Comparison of ENCODE assay signal across 14 cellular contexts in the genomic region with DNA sequence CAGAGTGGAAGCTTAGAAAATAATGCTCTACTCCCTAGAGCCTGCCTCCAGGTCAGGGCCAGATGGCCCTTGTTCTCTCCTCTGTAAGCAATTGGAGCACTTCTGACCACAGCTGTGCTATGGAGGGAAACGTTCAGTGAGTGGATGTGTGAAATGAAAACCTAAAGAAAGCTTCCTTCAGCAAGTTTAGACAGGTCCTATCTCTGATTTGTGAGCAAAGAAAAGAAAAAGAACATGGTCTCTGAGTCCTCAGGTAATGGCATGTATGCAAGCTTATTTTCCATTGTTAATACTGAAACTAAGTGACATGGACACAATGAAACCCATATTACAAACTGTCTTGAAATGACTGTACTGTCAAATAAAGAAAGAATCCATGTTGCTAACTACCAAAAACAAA.
DNase-seq lines count a peak whose midpoint lies in the region; ATAC-seq, FAIRE-seq and TF ChIP-seq lines count a peak whose summit lies in the region.
"Had no signal": no experiment of that assay in that cellular context is flagged by ENCODE, and none has a peak within 500 bp of the region (broad histone marks: within the 10 kb centered on the region; RNA-seq: fewer than 3 reads in every experiment).

No MANE protein-coding gene starts in this region.

- 0% methylated on average over 1 of the region's 1 CpG for WGBS in GM12878 (ENCODE audit: insufficient coverage, insufficient replicate concordance, low lambda C conversion rate, missing lambda C conversion rate)

- no peak for TF ChIP-seq CTCF in GM12878 (IDR thresholded peaks at IDR 0.05 in 2 of 3, conservative IDR thresholded peaks at IDR 0.05 in 1 of 3; ENCODE audit: control insufficient read depth in 2 of 3, extremely low read depth in 1 of 3, insufficient read depth in 1 of 3, low read depth in 3 of 3, low read length in 3 of 3)

- H3K4me3 ChIP-seq in GM12878: no peak overlapping the region
- H3K4me3 ChIP-seq in naive thymus-derived CD4-positive, alpha-beta T cell (ENCODE audit: low read length): no peak overlapping the region

- DNase-seq in GM12878 (ENCODE audit: low read depth, low spot score) (peak; percentile 56), RPMI8226 (no peak), left lobe of liver (ENCODE audit: low spot score) (no peak)
- no peak for DNase-seq in naive thymus-derived CD4-positive, alpha-beta T cell
- DNase-seq in activated CD4-positive, alpha-beta T cell treated with anti-CD3 and anti-CD28 coated beads, Interleukin-2, amount 50 U/mL, for 1 hour: no peak
- DNase-seq: activated gamma-delta T cell treated with Interleukin-2 at 50 U/mL for 16 hours, cerebellar nuclear complex, NCI-H1694 treated with DMSO at 0.1 percent for 48 hours had no signal

- in situ Hi-C loops in GM12878 (cut with MboI): no loop called here

- no peaks in the 10 kb centered on the region for H3K79me2 ChIP-seq in GM12878 (ENCODE audit: control insufficient read depth, insufficient read depth, low read length)

- H4K20me1 ChIP-seq in GM12878 (ENCODE audit: control insufficient read depth, insufficient read depth): no peaks in the 10 kb centered on the region

- peak; percentile 93 for ATAC-seq in GM18867 (IDR thresholded peaks at IDR 0.05; ENCODE audit: unreplicated experiment)
- ATAC-seq in GM21619 (IDR thresholded peaks at IDR 0.05; ENCODE audit: unreplicated experiment): peak; percentile 86
- peak; percentile 74 for ATAC-seq in HG03135 (IDR thresholded peaks at IDR 0.05; ENCODE audit: unreplicated experiment)
- ATAC-seq in GM12878: peak; percentile 95
- ATAC-seq in naive thymus-derived CD4-positive, alpha-beta T cell: no peak
- no peak for ATAC-seq in left lobe of liver
- ATAC-seq: Right ventricle myocardium inferior; stimulated activated memory B cell treated with anti-CD40 and anti-IgM and Interleukin-4, amounts not matched to agents 10 μg/mL and 1 μg/mL and 100 μg/mL, for 72 hours had no signal

- H3K4me3 Mint-ChIP-seq in naive thymus-derived CD4-positive, alpha-beta T cell: no peak overlapping the region
- H3K4me3 Mint-ChIP-seq: stimulated activated memory B cell treated with anti-CD40 and anti-IgM and Interleukin-4, amounts not matched to agents 10 μg/mL and 1 μg/mL and 100 μg/mL, for 72 hours had no signal

- 0 out of 2 replicates have a peak, but pooled peaks have one; percentile 20 for TF ChIP-seq RAD21 in GM12878 (IDR thresholded peaks at IDR 0.05; ENCODE audit: insufficient read depth, low read depth, low read length)

- H3K9me3 Mint-ChIP-seq in naive thymus-derived CD4-positive, alpha-beta T cell: peaks cover 0 to 2% (median under 1%) of the 10 kb centered on the region in 11 donors

- H3K27me3 ChIP-seq in GM12878 (replicated peaks in 1 of 2; ENCODE audit: control insufficient read depth in 2 of 2, insufficient read depth in 2 of 2, low read length in 1 of 2): no peaks in the 10 kb centered on the region
- no peaks in the 10 kb centered on the region for H3K27me3 ChIP-seq in naive thymus-derived CD4-positive, alpha-beta T cell (ENCODE audit: control insufficient read depth in 2 of 2, insufficient read depth in 2 of 2, low read length in 2 of 2)

- RAD21 ChIA-PET in GM12878 (lab: Charles Lee; ENCODE audit: unreplicated experiment): interaction anchor here (0.6 kb wide), 1 partner anchor 100 kb away, joined by 3 read pairs; no protein-coding TSS in a partner anchor

- no peak overlapping the region for H3K9ac ChIP-seq in GM12878 (ENCODE audit: control insufficient read depth, insufficient read depth, low read length)

- H3K27ac Mint-ChIP-seq in naive thymus-derived CD4-positive, alpha-beta T cell: no peak overlapping the region
- H3K27ac Mint-ChIP-seq: stimulated activated memory B cell treated with anti-CD40 and anti-IgM and Interleukin-4, amounts not matched to agents 10 μg/mL and 1 μg/mL and 100 μg/mL, for 72 hours had no signal

- no peak overlapping the region for H3K4me2 ChIP-seq in GM12878 (ENCODE audit: control insufficient read depth, insufficient read depth)

- no peak overlapping the region for H2AFZ ChIP-seq in GM12878 (ENCODE audit: control insufficient read depth, low read depth, low read length)

- TF ChIP-seq EP300 in GM12878 (IDR thresholded peaks at IDR 0.05; ENCODE audit: borderline replicate concordance in 1 of 2, control insufficient read depth in 1 of 2, low read depth in 2 of 2, low read length in 2 of 2): peak; percentile 66 to 80; a peak in 3 of 4 replicates

- peaks cover 0 to 1% (median 0%) of the 10 kb centered on the region in 5 donors for H3K27me3 Mint-ChIP-seq in naive thymus-derived CD4-positive, alpha-beta T cell
- H3K27me3 Mint-ChIP-seq: stimulated activated memory B cell treated with anti-CD40 and anti-IgM and Interleukin-4, amounts not matched to agents 10 μg/mL and 1 μg/mL and 100 μg/mL, for 72 hours had no signal

- H3K9me3 ChIP-seq in GM12878 (replicated peaks; ENCODE audit: control insufficient read depth, insufficient read depth, low read length): peaks cover 2% of the 10 kb centered on the region; the same call in 1 of the 3 replicates
- no peaks in the 10 kb centered on the region for H3K9me3 ChIP-seq in naive thymus-derived CD4-positive, alpha-beta T cell (ENCODE audit: control insufficient read depth in 2 of 3, low read length in 3 of 3)

- H3K4me1 ChIP-seq in GM12878 (ENCODE audit: control insufficient read depth, insufficient read depth, low read length): no peaks in the 10 kb centered on the region
- H3K4me1 ChIP-seq in naive thymus-derived CD4-positive, alpha-beta T cell (ENCODE audit: control insufficient read depth in 2 of 2, insufficient read depth in 2 of 2, low read length in 2 of 2): no peaks in the 10 kb centered on the region

- H3K36me3 ChIP-seq in GM12878 (ENCODE audit: control insufficient read depth in 2 of 2, insufficient read depth in 2 of 2, low read length in 1 of 2): no peaks in the 10 kb centered on the region
- no peaks in the 10 kb centered on the region for H3K36me3 ChIP-seq in naive thymus-derived CD4-positive, alpha-beta T cell (ENCODE audit: control insufficient read depth in 2 of 3, insufficient read depth in 3 of 3, low read length in 3 of 3)

- intact Hi-C loops in GM12878 (cut with micrococcal nuclease; ENCODE audit: unreplicated experiment): no loop called here
- intact Hi-C loops in naive thymus-derived CD4-positive, alpha-beta T cell (cut with micrococcal nuclease): no loop called here

- POLR2A ChIA-PET in GM12878 (lab: Charles Lee): no interaction called here
- POLR2A ChIA-PET in naive thymus-derived CD4-positive, alpha-beta T cell (lab: Charles Lee): no interaction called here

- TF ChIP-seq POLR2A in GM12878 (IDR thresholded peaks at IDR 0.05; ENCODE audit: low read depth, low read length): no peak

- FAIRE-seq in GM12878 (lab: Jason Lieb, UNC): no peak

- SMC1A ChIA-PET in GM12878 (lab: Charles Lee; ENCODE audit: uncharacterized antibody, unreplicated experiment): interaction anchor here (0.5 to 1.2 kb wide), 4 partner anchors 11 to 821 kb away, joined by 3 to 4 read pairs (median 3); no protein-coding TSS in a partner anchor

- CTCF ChIA-PET in GM12878 (lab: Yijun Ruan, JAX): interaction anchor here (0.6 kb wide), 1 partner anchor 377 kb away, joined by 3 read pairs; no protein-coding TSS in a partner anchor
- CTCF ChIA-PET in naive thymus-derived CD4-positive, alpha-beta T cell (lab: Charles Lee): no interaction called here

- BruUV-seq in GM12878 (replicated peaks; lab: Mats Ljungman, UMichigan): no TSS peak

- H3K4me1 Mint-ChIP-seq in naive thymus-derived CD4-positive, alpha-beta T cell: no peaks in the 10 kb centered on the region
- H3K4me1 Mint-ChIP-seq: stimulated activated memory B cell treated with anti-CD40 and anti-IgM and Interleukin-4, amounts not matched to agents 10 μg/mL and 1 μg/mL and 100 μg/mL, for 72 hours had no signal

- peaks cover 0 to 2% (median 0%) of the 10 kb centered on the region in 5 donors for H3K36me3 Mint-ChIP-seq in naive thymus-derived CD4-positive, alpha-beta T cell
- H3K36me3 Mint-ChIP-seq: stimulated activated memory B cell treated with anti-CD40 and anti-IgM and Interleukin-4, amounts not matched to agents 10 μg/mL and 1 μg/mL and 100 μg/mL, for 72 hours had no signal

- no peak overlapping the region for H3K27ac ChIP-seq in GM12878 (ENCODE audit: control insufficient read depth, insufficient read depth)
- H3K27ac ChIP-seq in naive thymus-derived CD4-positive, alpha-beta T cell (ENCODE audit: low read depth, low read length): no peak overlapping the region
- H3K27ac ChIP-seq: VCaP had no signal

TF ChIP-seq in GM12878, 131 proteins besides CTCF, POLR2A, EP300 and RAD21 (continues in another document):
- TF ChIP-seq SREBF2 (IDR thresholded peaks at IDR 0.05; ENCODE audit: low read length): no peak
- 0 out of 2 replicates have a peak, but pooled peaks have one; percentile 55 for TF ChIP-seq MTA3 (IDR thresholded peaks at IDR 0.05; ENCODE audit: borderline replicate concordance, low read length)
- peak; percentile 68; the same call in 1 of the 2 replicates for TF ChIP-seq IRF4 (IDR thresholded peaks at IDR 0.05; ENCODE audit: low read depth, low read length)
- TF ChIP-seq KLF5 (IDR thresholded peaks at IDR 0.05; ENCODE audit: partially characterized antibody): no peak
- peak; percentile 38; the same call in 1 of the 2 replicates for TF ChIP-seq MTA2 (IDR thresholded peaks at IDR 0.05; ENCODE audit: low read depth)
- no peak for TF ChIP-seq WRNIP1 (IDR thresholded peaks at IDR 0.05; ENCODE audit: borderline replicate concordance, low read depth, low read length)
- TF ChIP-seq, protein P1, sequence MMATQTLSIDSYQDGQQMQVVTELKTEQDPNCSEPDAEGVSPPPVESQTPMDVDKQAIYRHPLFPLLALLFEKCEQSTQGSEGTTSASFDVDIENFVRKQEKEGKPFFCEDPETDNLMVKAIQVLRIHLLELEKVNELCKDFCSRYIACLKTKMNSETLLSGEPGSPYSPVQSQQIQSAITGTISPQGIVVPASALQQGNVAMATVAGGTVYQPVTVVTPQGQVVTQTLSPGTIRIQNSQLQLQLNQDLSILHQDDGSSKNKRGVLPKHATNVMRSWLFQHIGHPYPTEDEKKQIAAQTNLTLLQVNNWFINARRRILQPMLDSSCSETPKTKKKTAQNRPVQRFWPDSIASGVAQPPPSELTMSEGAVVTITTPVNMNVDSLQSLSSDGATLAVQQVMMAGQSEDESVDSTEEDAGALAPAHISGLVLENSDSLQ (IDR thresholded peaks at IDR 0.05): no peak
- no peak for TF ChIP-seq TCF12 (IDR thresholded peaks at IDR 0.05; ENCODE audit: low read depth, low read length)

Comparison
In these comparisons a context has a peak if more than half of its experiments do, and no peak if none do; other contexts are left out.
1. ATAC-seq: peak in GM18867 (single experiment), GM21619 (single experiment), HG03135 (single experiment) and GM12878 (single experiment); none in naive thymus-derived CD4-positive, alpha-beta T cell (single experiment) and left lobe of liver (single experiment).